ENCODE assay signal across 3 cellular contexts in genomic region chr14:56197150-56197549, GRCh38.
TF ChIP-seq lines count a peak whose summit lies in the region.

No MANE protein-coding gene starts in this region.

TF ChIP-seq in A549, 52 proteins besides CTCF, POLR2A, EP300 and RAD21:
- TF ChIP-seq HEYL (CRISPR knock-in tag; IDR thresholded peaks at IDR 0.05) (no peak), REST (IDR thresholded peaks at IDR 0.05) (no peak), SMC3 (IDR thresholded peaks at IDR 0.05) (no peak), USF2 (IDR thresholded peaks at IDR 0.05) (no peak), ATOH8 (CRISPR knock-in tag; IDR thresholded peaks at IDR 0.05; ENCODE audit: low read depth) (no peak), MAFK (IDR thresholded peaks at IDR 0.05; ENCODE audit: partially characterized antibody) (peak; percentile 80), BCL3 (IDR thresholded peaks at IDR 0.05) (no peak)

TF ChIP-seq in IMR-90, 13 proteins besides CTCF, POLR2A, EP300 and RAD21:
- no peak for TF ChIP-seq RFX5 (IDR thresholded peaks at IDR 0.05; ENCODE audit: low read depth, low read length)
- TF ChIP-seq MAFK (IDR thresholded peaks at IDR 0.05; ENCODE audit: low read depth, low read length), result peak; percentile 21; the same call in 1 of the 2 replicates
- TF ChIP-seq NFE2L2 (IDR thresholded peaks at IDR 0.05; ENCODE audit: low read depth, low read length), result no peak
- TF ChIP-seq CEBPB (IDR thresholded peaks at IDR 0.05; ENCODE audit: low read depth, low read length), result no peak
- TF ChIP-seq CHD1 (IDR thresholded peaks at IDR 0.05; ENCODE audit: low read depth, low read length), result no peak

TF ChIP-seq in K562, 482 proteins besides CTCF, POLR2A, EP300 and RAD21:
- TF ChIP-seq AFF1 (IDR thresholded peaks at IDR 0.05; ENCODE audit: low read depth in 1 of 2, partially characterized antibody in 2 of 2) (no peak), ZNF316 (IDR thresholded peaks at IDR 0.05) (peak; percentile 37)
TF ChIP-seq in K562: peak in this region for 1.
